Comparison of ENCODE assay signal across 7 cellular contexts in the genomic region with DNA sequence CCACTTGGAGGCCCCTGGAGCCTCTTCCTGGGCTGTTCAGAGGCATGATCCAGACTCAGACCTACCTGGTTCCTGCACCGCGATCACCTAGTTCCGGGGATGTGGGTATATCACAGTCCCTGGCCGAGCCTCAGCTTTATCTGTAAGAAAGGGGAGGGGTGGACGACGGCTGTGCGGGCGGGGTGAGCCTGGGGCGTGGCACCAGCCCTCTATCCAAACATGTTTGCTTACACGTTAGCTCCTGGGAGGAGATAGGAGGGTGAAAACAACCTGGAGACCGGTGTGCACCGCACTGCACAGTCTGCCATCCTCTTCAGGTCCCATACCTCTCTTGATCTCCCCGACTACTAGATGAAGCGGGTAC. TPM values are rescaled to one million over a fixed set of nuclear protein-coding genes. Genes with fewer than 3 reads are reported as not detected.
A peak's percentile ranks its signal among the peaks of the same experiment; 100 is the strongest.
DNase-seq lines count a peak whose midpoint lies in the region; ATAC-seq and TF ChIP-seq lines count a peak whose summit lies in the region.

No MANE protein-coding gene starts in this region.

- H3K4me3 Mint-ChIP-seq in activated CD8-positive, alpha-beta T cell treated with anti-CD3 and anti-CD28 coated beads, Interleukin-2, amount 10 ng/mL, durations not matched to agents 7 days and 5 days = peak overlapping the region; percentile 64

- H3K27ac Mint-ChIP-seq in activated CD8-positive, alpha-beta T cell treated with anti-CD3 and anti-CD28 coated beads, Interleukin-2, amount 10 ng/mL, durations not matched to agents 7 days and 5 days = peak overlapping the region; percentile 52

- intact Hi-C loops in stomach (cut with DNase I; ENCODE audit: low total_unique reads) = no loop called here

- no peaks in the 10 kb centered on the region for H3K9me3 ChIP-seq in HUES64 (ENCODE audit: insufficient read depth, low read depth, low read length)
- H3K9me3 ChIP-seq in iPS-15b (ENCODE audit: control insufficient read depth, insufficient read depth, low read length) = no peaks in the 10 kb centered on the region
- H3K9me3 ChIP-seq in stomach = no peaks in the 10 kb centered on the region

- peak overlapping the region; percentile 73 for H3K4me3 ChIP-seq in HUES64 (ENCODE audit: low read length)
- H3K4me3 ChIP-seq in iPS-15b (ENCODE audit: low read depth, low read length) = peak overlapping the region; percentile 62
- peak overlapping the region; percentile 59 to 69 (median 62) for H3K4me3 ChIP-seq in stomach

- no peaks in the 10 kb centered on the region for H3K27me3 ChIP-seq in HUES64 (ENCODE audit: insufficient read depth, low read length)
- no peaks in the 10 kb centered on the region for H3K27me3 ChIP-seq in iPS-15b (ENCODE audit: control insufficient read depth, insufficient read depth, low read length)
- H3K27me3 ChIP-seq in stomach = no peaks in the 10 kb centered on the region

- TF ChIP-seq CTCF in stomach (IDR thresholded peaks at IDR 0.05) = no peak

- H3K9ac ChIP-seq in HUES64 (ENCODE audit: low read depth, low read length) (peak overlapping the region; percentile 69; the same call in 1 of the 2 replicates), iPS-15b (ENCODE audit: low read depth, low read length) (no peak overlapping the region)

- WGBS in HUES64 = 73% methylated on average over 14 of the region's 14 CpGs
- 30 to 69% (median 36%) methylated on average over 14 of the region's 14 CpGs for WGBS in stomach, 5 donors

- ATAC-seq in activated CD8-positive, alpha-beta T cell treated with anti-CD3 and anti-CD28 coated beads, Interleukin-2, amount 10 ng/mL, durations not matched to agents 7 days and 5 days = no peak
- ATAC-seq in GM19397 (IDR thresholded peaks at IDR 0.05; ENCODE audit: unreplicated experiment) (no peak), HG03457 (IDR thresholded peaks at IDR 0.05; ENCODE audit: unreplicated experiment) (no peak)

- no peak for TF ChIP-seq EP300 in stomach (IDR thresholded peaks at IDR 0.05)

- H3K9me3 Mint-ChIP-seq in activated CD8-positive, alpha-beta T cell treated with anti-CD3 and anti-CD28 coated beads, Interleukin-2, amount 10 ng/mL, durations not matched to agents 7 days and 5 days (ENCODE audit: insufficient read depth) = no peaks in the 10 kb centered on the region

- TF ChIP-seq POLR2A in stomach (IDR thresholded peaks at IDR 0.05) = no peak

- H3K36me3 ChIP-seq in HUES64 (ENCODE audit: insufficient read depth, low read length) (peaks cover 6% of the 10 kb centered on the region; the same call in 1 of the 2 replicates), iPS-15b (ENCODE audit: control insufficient read depth, insufficient read depth, low read length) (peaks cover 10% of the 10 kb centered on the region), stomach (peaks cover 8 to 22% (median 20%) of the 10 kb centered on the region in 4 donors)

- H3K4me1 ChIP-seq in HUES64 (ENCODE audit: insufficient read depth, low read length) (no peaks in the 10 kb centered on the region), iPS-15b (ENCODE audit: control insufficient read depth, insufficient read depth, low read length) (peaks cover 3% of the 10 kb centered on the region), stomach (peaks cover 18 to 41% (median 32%) of the 10 kb centered on the region in 4 donors)

- H3K27ac ChIP-seq in HUES64 (ENCODE audit: low read depth, low read length) (no peak overlapping the region), stomach (peak overlapping the region; percentile 90 to 93 (median 92))

- H3K27me3 Mint-ChIP-seq in activated CD8-positive, alpha-beta T cell treated with anti-CD3 and anti-CD28 coated beads, Interleukin-2, amount 10 ng/mL, durations not matched to agents 7 days and 5 days (ENCODE audit: low read depth) = no peaks in the 10 kb centered on the region

- no peak for DNase-seq in activated CD8-positive, alpha-beta T cell treated with anti-CD3 and anti-CD28 coated beads, Interleukin-2, amount 10 ng/mL, durations not matched to agents 7 days and 5 days
- peak; percentile 80 for DNase-seq in stomach
- no peak for DNase-seq in activated CD4-positive, alpha-beta T cell treated with anti-CD3 and anti-CD28 coated beads for 4 hours

- peaks cover 16% of the 10 kb centered on the region for H3K4me1 Mint-ChIP-seq in activated CD8-positive, alpha-beta T cell treated with anti-CD3 and anti-CD28 coated beads, Interleukin-2, amount 10 ng/mL, durations not matched to agents 7 days and 5 days (ENCODE audit: low read depth)

- POLR2A ChIA-PET in activated CD8-positive, alpha-beta T cell treated with anti-CD3 and anti-CD28 coated beads, Interleukin-2, amount 10 ng/mL, durations not matched to agents 7 days and 5 days (lab: Charles Lee) = no interaction called here

- CTCF ChIA-PET in activated CD8-positive, alpha-beta T cell treated with anti-CD3 and anti-CD28 coated beads, Interleukin-2, amount 10 ng/mL, durations not matched to agents 7 days and 5 days (lab: Charles Lee) = interaction anchor here (1.2 kb wide), 2 partner anchors 71 to 186 kb away, joined by 3 read pairs; no protein-coding TSS in a partner anchor

- H3K36me3 Mint-ChIP-seq in activated CD8-positive, alpha-beta T cell treated with anti-CD3 and anti-CD28 coated beads, Interleukin-2, amount 10 ng/mL, durations not matched to agents 7 days and 5 days (ENCODE audit: low read depth) = peaks cover 5% of the 10 kb centered on the region

RNA-seq across cellular contexts. Expression of gene ANKRD9, which starts 1.2 kb away (rescaled TPM):
- 15.6 TPM for polyA plus RNA-seq in HUES64 (2013, experiment 1 of 2)
- polyA plus RNA-seq in HUES64 (2013, experiment 2 of 2) = 17.9 TPM
- total RNA-seq in activated CD8-positive, alpha-beta T cell treated with anti-CD3 and anti-CD28 coated beads, Interleukin-2, amount 10 ng/mL, durations not matched to agents 7 days and 5 days = 1 to 10 TPM; 9.7 to 10.0 TPM
- 100 to 1,000 TPM in 2 of 5 donors, 10 to 100 TPM in 3; 11.2 to 357 (median 72.4) TPM for total RNA-seq in stomach
- polyA plus RNA-seq in stomach = 10 to 100 TPM in 2 of 3 donors, 1 to 10 TPM in 1; 5.3 to 23.3 (median 13.3) TPM
